ENCODE assay signal across 1 cellular context in the genomic region with DNA sequence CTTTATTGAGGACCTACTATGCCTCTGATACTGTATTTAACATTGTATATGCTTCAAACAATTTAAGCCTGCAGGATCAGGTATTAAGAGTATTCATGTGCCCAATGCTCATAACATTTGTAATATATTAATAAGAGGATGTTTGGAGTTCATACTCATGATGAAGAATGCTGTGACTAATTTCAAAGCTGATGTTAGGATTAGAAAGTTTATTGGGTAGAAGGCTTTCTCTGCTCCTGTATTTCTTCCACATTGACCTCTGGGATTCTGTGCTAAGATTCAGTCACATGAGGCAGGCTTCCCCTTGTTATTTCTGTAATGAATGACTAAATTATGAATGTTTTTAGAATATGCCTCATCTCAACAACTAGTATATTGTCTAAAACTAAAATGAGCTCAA.
TF ChIP-seq lines count a peak whose summit lies in the region.

No MANE protein-coding gene starts in this region.

TF ChIP-seq in IMR-90, 13 proteins besides CTCF, POLR2A, EP300 and RAD21:
- TF ChIP-seq, protein P1, sequence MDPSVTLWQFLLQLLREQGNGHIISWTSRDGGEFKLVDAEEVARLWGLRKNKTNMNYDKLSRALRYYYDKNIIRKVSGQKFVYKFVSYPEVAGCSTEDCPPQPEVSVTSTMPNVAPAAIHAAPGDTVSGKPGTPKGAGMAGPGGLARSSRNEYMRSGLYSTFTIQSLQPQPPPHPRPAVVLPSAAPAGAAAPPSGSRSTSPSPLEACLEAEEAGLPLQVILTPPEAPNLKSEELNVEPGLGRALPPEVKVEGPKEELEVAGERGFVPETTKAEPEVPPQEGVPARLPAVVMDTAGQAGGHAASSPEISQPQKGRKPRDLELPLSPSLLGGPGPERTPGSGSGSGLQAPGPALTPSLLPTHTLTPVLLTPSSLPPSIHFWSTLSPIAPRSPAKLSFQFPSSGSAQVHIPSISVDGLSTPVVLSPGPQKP (IDR thresholded peaks at IDR 0.05; ENCODE audit: borderline replicate concordance, low read depth, low read length): no peak
- TF ChIP-seq RCOR1 (IDR thresholded peaks at IDR 0.05; ENCODE audit: insufficient replicate concordance, low read length): no peak
- no peak for TF ChIP-seq MAFK (IDR thresholded peaks at IDR 0.05; ENCODE audit: low read depth, low read length)
- TF ChIP-seq BHLHE40 (IDR thresholded peaks at IDR 0.05; ENCODE audit: low read depth, low read length): no peak
